8 cellular contexts compared by ENCODE assay signal in genomic region chr14:99971087-99971928, GRCh38.
DNase-seq lines count a peak whose midpoint lies in the region; ATAC-seq and TF ChIP-seq lines count a peak whose summit lies in the region.

No MANE protein-coding gene starts in this region.

- no peak for TF ChIP-seq EP300 in suprapubic skin (IDR thresholded peaks at IDR 0.05)

- DNase-seq in COLO668 (lab: John Stamatoyannopoulos, UW; ENCODE audit: unreplicated experiment) (peak; percentile 95), M059J (ENCODE audit: low read depth) (peak; percentile 67), glutamatergic neuron (peak; percentile 91), osteocyte (ENCODE audit: extremely low spot score, unreplicated experiment) (peak; percentile 94), suprapubic skin (ENCODE audit: low spot score in 2 of 2) (peak; percentile 85 to 90)

- peaks cover 3% of the 10 kb centered on the region for H3K27me3 Mint-ChIP-seq in activated naive CD4-positive, alpha-beta T cell treated with anti-CD3 and anti-CD28 coated beads, Interleukin-2, amount 50 U/mL, for 24 hours
- H3K27me3 Mint-ChIP-seq in glutamatergic neuron (ENCODE audit: unreplicated experiment), result peaks cover 24% of the 10 kb centered on the region
- H3K27me3 Mint-ChIP-seq in osteocyte (ENCODE audit: unreplicated experiment), result no peaks in the 10 kb centered on the region

- no peaks in the 10 kb centered on the region for H3K9me3 Mint-ChIP-seq in activated naive CD4-positive, alpha-beta T cell treated with anti-CD3 and anti-CD28 coated beads, Interleukin-2, amount 50 U/mL, for 24 hours
- H3K9me3 Mint-ChIP-seq in glutamatergic neuron (ENCODE audit: unreplicated experiment) (peaks cover 11% of the 10 kb centered on the region), osteocyte (ENCODE audit: unreplicated experiment) (peaks cover 6% of the 10 kb centered on the region)

- H3K4me3 Mint-ChIP-seq in activated naive CD4-positive, alpha-beta T cell treated with anti-CD3 and anti-CD28 coated beads, Interleukin-2, amount 50 U/mL, for 24 hours, result peak overlapping the region; percentile 56
- H3K4me3 Mint-ChIP-seq in glutamatergic neuron (ENCODE audit: unreplicated experiment) (peak overlapping the region; percentile 82), osteocyte (ENCODE audit: unreplicated experiment) (peak overlapping the region; percentile 66)

- peak overlapping the region; percentile 98 for H3K4me3 ChIP-seq in suprapubic skin

- no peaks in the 10 kb centered on the region for H3K9me3 ChIP-seq in suprapubic skin

- no peaks in the 10 kb centered on the region for H3K36me3 ChIP-seq in suprapubic skin

- TF ChIP-seq CTCF in glutamatergic neuron (IDR thresholded peaks at IDR 0.05; ENCODE audit: partially characterized antibody, unreplicated experiment) (no peak), osteocyte (IDR thresholded peaks at IDR 0.05) (peak; percentile 10), suprapubic skin (IDR thresholded peaks at IDR 0.05) (no peak)

- H3K36me3 Mint-ChIP-seq in activated naive CD4-positive, alpha-beta T cell treated with anti-CD3 and anti-CD28 coated beads, Interleukin-2, amount 50 U/mL, for 24 hours, result peaks cover 3% of the 10 kb centered on the region
- H3K36me3 Mint-ChIP-seq in glutamatergic neuron (ENCODE audit: unreplicated experiment) (peaks cover 17% of the 10 kb centered on the region), osteocyte (ENCODE audit: unreplicated experiment) (peaks cover 6% of the 10 kb centered on the region)

- H3K4me1 Mint-ChIP-seq in activated naive CD4-positive, alpha-beta T cell treated with anti-CD3 and anti-CD28 coated beads, Interleukin-2, amount 50 U/mL, for 24 hours, result peaks cover 12% of the 10 kb centered on the region
- H3K4me1 Mint-ChIP-seq in glutamatergic neuron (ENCODE audit: low read depth, unreplicated experiment), result peaks cover 7% of the 10 kb centered on the region
- H3K4me1 Mint-ChIP-seq in osteocyte (ENCODE audit: unreplicated experiment), result peaks cover 35% of the 10 kb centered on the region

- H3K27me3 ChIP-seq in suprapubic skin, result no peaks in the 10 kb centered on the region

- H3K27ac ChIP-seq in suprapubic skin, result peak overlapping the region; percentile 85

- peaks cover 22% of the 10 kb centered on the region for H3K4me1 ChIP-seq in suprapubic skin

- ATAC-seq in GM21528 (IDR thresholded peaks at IDR 0.05; ENCODE audit: low FRiP score, unreplicated experiment) (peak; percentile 61), SK-N-SH treated with all-trans-retinoic acid at 6 μM for 48 hours (peak; percentile 71)

- peak overlapping the region; percentile 65 for H3K27ac Mint-ChIP-seq in activated naive CD4-positive, alpha-beta T cell treated with anti-CD3 and anti-CD28 coated beads, Interleukin-2, amount 50 U/mL, for 24 hours
- H3K27ac Mint-ChIP-seq in glutamatergic neuron (ENCODE audit: unreplicated experiment) (peak overlapping the region; percentile 77), osteocyte (ENCODE audit: unreplicated experiment) (no peak overlapping the region)

- WGBS in suprapubic skin, result no CpG with 5 or more reads among the region's 115 CpGs

- no peak for TF ChIP-seq POLR2A in suprapubic skin (IDR thresholded peaks at IDR 0.05)

TF ChIP-seq in SK-N-SH treated with all-trans-retinoic acid at 6 μM for 48 hours, 23 proteins besides CTCF, POLR2A, EP300 and RAD21:
- TF ChIP-seq PPARA (CRISPR knock-in tag; IDR thresholded peaks at IDR 0.05; ENCODE audit: borderline replicate concordance), result no peak
- no peak for TF ChIP-seq ESRRG (CRISPR knock-in tag; IDR thresholded peaks at IDR 0.05)
- TF ChIP-seq ZFP3 (CRISPR knock-in tag; IDR thresholded peaks at IDR 0.05), result no peak
- no peak for TF ChIP-seq ZFP30 (CRISPR knock-in tag; IDR thresholded peaks at IDR 0.05)
- TF ChIP-seq OSR1 (CRISPR knock-in tag; IDR thresholded peaks at IDR 0.05), result no peak
- TF ChIP-seq ZNF70 (CRISPR knock-in tag; IDR thresholded peaks at IDR 0.05), result no peak
- TF ChIP-seq ISL1 (CRISPR knock-in tag; IDR thresholded peaks at IDR 0.05), result no peak
- no peak for TF ChIP-seq ZNF8 (CRISPR knock-in tag; IDR thresholded peaks at IDR 0.05)
- TF ChIP-seq BACH2 (CRISPR knock-in tag; IDR thresholded peaks at IDR 0.05; ENCODE audit: borderline replicate concordance), result no peak
- TF ChIP-seq GLIS3 (CRISPR knock-in tag; IDR thresholded peaks at IDR 0.05), result no peak
- no peak for TF ChIP-seq CSRNP3 (CRISPR knock-in tag; IDR thresholded peaks at IDR 0.05)
- no peak for TF ChIP-seq TSHZ2 (CRISPR knock-in tag; IDR thresholded peaks at IDR 0.05)
- TF ChIP-seq SNAI2 (CRISPR knock-in tag; IDR thresholded peaks at IDR 0.05), result no peak
- TF ChIP-seq ZC3H10 (CRISPR knock-in tag; IDR thresholded peaks at IDR 0.05), result no peak
- no peak for TF ChIP-seq CSDC2 (CRISPR knock-in tag; IDR thresholded peaks at IDR 0.05)
- TF ChIP-seq ZNF565 (CRISPR knock-in tag; conservative IDR thresholded peaks at IDR 0.05; ENCODE audit: low read depth), result no peak
- TF ChIP-seq PATZ1 (CRISPR knock-in tag; IDR thresholded peaks at IDR 0.05; ENCODE audit: borderline replicate concordance), result no peak
- no peak for TF ChIP-seq TCF4 (CRISPR knock-in tag; IDR thresholded peaks at IDR 0.05; ENCODE audit: borderline replicate concordance)

Comparison
In these comparisons a context has a peak if more than half of its experiments do, and no peak if none do; other contexts are left out.
1. Peak in every context shown above with its lines: DNase-seq, ATAC-seq, H3K4me3 ChIP-seq and H3K27ac ChIP-seq.